ENCODE assay signal across 21 cellular contexts in genomic region chr11:64057890-64058289, GRCh38. TPM values are rescaled to one million over a fixed set of nuclear protein-coding genes. Genes with fewer than 3 reads are reported as not detected.
DNase-seq lines count a peak whose midpoint lies in the region; ATAC-seq and TF ChIP-seq lines count a peak whose summit lies in the region.
"Had no signal": no experiment of that assay in that cellular context is flagged by ENCODE, and none has a peak within 500 bp of the region (broad histone marks: within the 10 kb centered on the region; RNA-seq: fewer than 3 reads in every experiment).

No MANE protein-coding gene starts in this region.

- TF ChIP-seq CTCF in WERI-Rb-1 (IDR thresholded peaks at IDR 0.05; ENCODE audit: low read depth, low read length), result 0 out of 2 replicates have a peak, but pooled peaks have one; percentile 3
- no peak for TF ChIP-seq CTCF in WTC11 (IDR thresholded peaks at IDR 0.05)

- DNase-seq in NCI-H82 (lab: John Stamatoyannopoulos, UW) (peak; percentile 68), NCI-H82 treated with DMSO at 0.1 percent for 48 hours (lab: John Stamatoyannopoulos, UW; ENCODE audit: unreplicated experiment) (no peak), D341Med (ENCODE audit: low spot score) (peak; percentile 78), WERI-Rb-1 (peak; percentile 63), WTC11 (ENCODE audit: low spot score) (no peak), cerebellar nuclear complex (lab: John Stamatoyannopoulos, UW) (no peak)
- no peak for DNase-seq in stimulated activated CD4-positive, alpha-beta T cell treated with anti-CD3 and anti-CD28 coated beads, Interleukin-4, amount 100 ng/mL, for 24 hours
- DNase-seq: 8988T; Caco-2; CD4-positive, alpha-beta memory T cell; Karpas-422; MV-4-11; NCI-H1105 treated with DMSO at 0.1 percent for 48 hours; NCI-H446 treated with DMSO at 0.1 percent for 48 hours; NK-92 treated with Interleukin-12 subunit alpha and Interleukin-12 subunit beta, amount 100 ng/mL, for 24 hours; SJCRH30 had no signal

- CTCF ChIA-PET in WTC11 (lab: Charles Lee), result interaction anchor here (0.8 kb wide), 1 partner anchor 28 kb away, joined by 3 read pairs; no protein-coding TSS in a partner anchor

- H3K27me3 ChIP-seq in WERI-Rb-1 (ENCODE audit: insufficient read depth, low read depth, severe bottlenecking) (no peaks in the 10 kb centered on the region), layer of hippocampus (ENCODE audit: control insufficient read depth, insufficient read depth, low read length) (no peaks in the 10 kb centered on the region)
- H3K27me3 ChIP-seq: SJCRH30 had no signal

- no peaks in the 10 kb centered on the region for H3K9me3 Mint-ChIP-seq in WTC11
- H3K9me3 Mint-ChIP-seq: CD4-positive, alpha-beta memory T cell had no signal

- H3K36me3 Mint-ChIP-seq in WTC11, result no peaks in the 10 kb centered on the region
- H3K36me3 Mint-ChIP-seq: CD4-positive, alpha-beta memory T cell had no signal

- no peak overlapping the region for H3K27ac Mint-ChIP-seq in WTC11
- H3K27ac Mint-ChIP-seq: CD4-positive, alpha-beta memory T cell had no signal

- H3K27me3 Mint-ChIP-seq in WTC11 (ENCODE audit: low read depth), result peaks cover 95% of the 10 kb centered on the region

- H3K4me3 ChIP-seq in WERI-Rb-1 (ENCODE audit: low read depth, low read length), result no peak overlapping the region
- H3K4me3 ChIP-seq: BLaER1 treated with 17β-estradiol and CSF1 and Interleukin-3, amounts not matched to agents 10 nM and 100 nM; SJCRH30 had no signal

- ATAC-seq in WTC11, result no peak
- ATAC-seq: HCT116 had no signal

- POLR2A ChIA-PET in WTC11 (lab: Charles Lee), result no interaction called here

- no peak overlapping the region for H3K4me3 Mint-ChIP-seq in WTC11

- H3K9me3 ChIP-seq in WERI-Rb-1 (ENCODE audit: severe bottlenecking), result no peaks in the 10 kb centered on the region
- H3K9me3 ChIP-seq: BLaER1 treated with 17β-estradiol and CSF1 and Interleukin-3, amounts not matched to agents 10 nM and 100 nM; Caco-2; SJCRH30 had no signal

- peaks cover 32% of the 10 kb centered on the region for H3K4me1 Mint-ChIP-seq in WTC11

- H3K27ac ChIP-seq in WERI-Rb-1 (peak overlapping the region; percentile 33; the same call in 1 of the 2 replicates), layer of hippocampus (ENCODE audit: low read depth, low read length) (peak overlapping the region; percentile 48)
- H3K27ac ChIP-seq: BLaER1 treated with 17β-estradiol and CSF1 and Interleukin-3, amounts not matched to agents 10 nM and 100 nM; RWPE1; SJCRH30 had no signal

- H3K36me3 ChIP-seq in WERI-Rb-1, result peaks cover 4% of the 10 kb centered on the region; the same call in 1 of the 2 replicates
- H3K36me3 ChIP-seq: BLaER1 treated with 17β-estradiol and CSF1 and Interleukin-3, amounts not matched to agents 10 nM and 100 nM; SJCRH30 had no signal

TF ChIP-seq in WTC11, 78 proteins besides CTCF, POLR2A, EP300 and RAD21 (continues in another document):
- TF ChIP-seq E2F1 (CRISPR knock-in tag; IDR thresholded peaks at IDR 0.05), result no peak
- no peak for TF ChIP-seq ATF1 (CRISPR knock-in tag; IDR thresholded peaks at IDR 0.05)
- no peak for TF ChIP-seq ZSCAN18 (CRISPR knock-in tag; IDR thresholded peaks at IDR 0.05)
- no peak for TF ChIP-seq USF2 (CRISPR knock-in tag; IDR thresholded peaks at IDR 0.05)
- TF ChIP-seq ZMAT4 (CRISPR knock-in tag; IDR thresholded peaks at IDR 0.05), result no peak
- TF ChIP-seq AFF4 (CRISPR knock-in tag; IDR thresholded peaks at IDR 0.05; ENCODE audit: borderline replicate concordance), result no peak
- no peak for TF ChIP-seq TCF7 (CRISPR knock-in tag; IDR thresholded peaks at IDR 0.05; ENCODE audit: low read depth)
- TF ChIP-seq KAT7 (CRISPR knock-in tag; IDR thresholded peaks at IDR 0.05; ENCODE audit: borderline replicate concordance), result no peak
- no peak for TF ChIP-seq SOX15 (CRISPR knock-in tag; IDR thresholded peaks at IDR 0.05)
- no peak for TF ChIP-seq FOXP1 (CRISPR knock-in tag; IDR thresholded peaks at IDR 0.05; ENCODE audit: borderline replicate concordance)

RNA-seq across cellular contexts. Expression of gene FLRT1, which starts 22.2 kb away (rescaled TPM):
- total RNA-seq in WTC11 (2021), result 0.14 to 0.20 TPM (median 0.16 TPM) in 3 replicates
- total RNA-seq: CD4-positive, alpha-beta memory T cell; G401 had no signal

Comparison
In these comparisons a context has a peak if more than half of its experiments do, and no peak if none do; other contexts are left out.
1. DNase-seq: peak in NCI-H82 (single experiment), D341Med (single experiment) and WERI-Rb-1 (single experiment); none in NCI-H82 treated with DMSO at 0.1 percent for 48 hours (single experiment), stimulated activated CD4-positive, alpha-beta T cell treated with anti-CD3 and anti-CD28 coated beads, Interleukin-4, amount 100 ng/mL, for 24 hours (single experiment), WTC11 (single experiment) and cerebellar nuclear complex (0 of 2).